In genomic region chr18:13219012-13219396, GRCh38 we compare ENCODE assay signal across 1 cellular context.
TF ChIP-seq lines count a peak whose summit lies in the region.

No MANE protein-coding gene starts in this region.

TF ChIP-seq in GM23338, 12 proteins besides CTCF, POLR2A, EP300 and RAD21 (continued from another document):
- TF ChIP-seq, protein P1, sequence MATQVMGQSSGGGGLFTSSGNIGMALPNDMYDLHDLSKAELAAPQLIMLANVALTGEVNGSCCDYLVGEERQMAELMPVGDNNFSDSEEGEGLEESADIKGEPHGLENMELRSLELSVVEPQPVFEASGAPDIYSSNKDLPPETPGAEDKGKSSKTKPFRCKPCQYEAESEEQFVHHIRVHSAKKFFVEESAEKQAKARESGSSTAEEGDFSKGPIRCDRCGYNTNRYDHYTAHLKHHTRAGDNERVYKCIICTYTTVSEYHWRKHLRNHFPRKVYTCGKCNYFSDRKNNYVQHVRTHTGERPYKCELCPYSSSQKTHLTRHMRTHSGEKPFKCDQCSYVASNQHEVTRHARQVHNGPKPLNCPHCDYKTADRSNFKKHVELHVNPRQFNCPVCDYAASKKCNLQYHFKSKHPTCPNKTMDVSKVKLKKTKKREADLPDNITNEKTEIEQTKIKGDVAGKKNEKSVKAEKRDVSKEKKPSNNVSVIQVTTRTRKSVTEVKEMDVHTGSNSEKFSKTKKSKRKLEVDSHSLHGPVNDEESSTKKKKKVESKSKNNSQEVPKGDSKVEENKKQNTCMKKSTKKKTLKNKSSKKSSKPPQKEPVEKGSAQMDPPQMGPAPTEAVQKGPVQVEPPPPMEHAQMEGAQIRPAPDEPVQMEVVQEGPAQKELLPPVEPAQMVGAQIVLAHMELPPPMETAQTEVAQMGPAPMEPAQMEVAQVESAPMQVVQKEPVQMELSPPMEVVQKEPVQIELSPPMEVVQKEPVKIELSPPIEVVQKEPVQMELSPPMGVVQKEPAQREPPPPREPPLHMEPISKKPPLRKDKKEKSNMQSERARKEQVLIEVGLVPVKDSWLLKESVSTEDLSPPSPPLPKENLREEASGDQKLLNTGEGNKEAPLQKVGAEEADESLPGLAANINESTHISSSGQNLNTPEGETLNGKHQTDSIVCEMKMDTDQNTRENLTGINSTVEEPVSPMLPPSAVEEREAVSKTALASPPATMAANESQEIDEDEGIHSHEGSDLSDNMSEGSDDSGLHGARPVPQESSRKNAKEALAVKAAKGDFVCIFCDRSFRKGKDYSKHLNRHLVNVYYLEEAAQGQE (IDR thresholded peaks at IDR 0.05; ENCODE audit: unreplicated experiment): no peak
- no peak for TF ChIP-seq EZH2 (IDR thresholded peaks at IDR 0.05; ENCODE audit: low read depth, unreplicated experiment)
- TF ChIP-seq ZNF331 (CRISPR knock-in tag; IDR thresholded peaks at IDR 0.05; ENCODE audit: low read depth): no peak
- TF ChIP-seq JUNB (IDR thresholded peaks at IDR 0.05; ENCODE audit: unreplicated experiment): no peak
- no peak for TF ChIP-seq ZNF114 (CRISPR knock-in tag; IDR thresholded peaks at IDR 0.05)
- no peak for TF ChIP-seq NANOG (IDR thresholded peaks at IDR 0.05; ENCODE audit: borderline replicate concordance)
- TF ChIP-seq POLR2AphosphoS5 (IDR thresholded peaks at IDR 0.05; ENCODE audit: low read depth): no peak
- TF ChIP-seq STAT1 (IDR thresholded peaks at IDR 0.05; ENCODE audit: unreplicated experiment): no peak
